ENCODE assay signal across 11 cellular contexts in genomic region chr6:45075246-45075645, GRCh38.
DNase-seq lines count a peak whose midpoint lies in the region; ATAC-seq, FAIRE-seq and TF ChIP-seq lines count a peak whose summit lies in the region.
"Had no signal": no experiment of that assay in that cellular context is flagged by ENCODE, and none has a peak within 500 bp of the region (broad histone marks: within the 10 kb centered on the region; RNA-seq: fewer than 3 reads in every experiment).

No MANE protein-coding gene starts in this region.

- H4K12ac ChIP-seq in trophoblast cell (ENCODE audit: low read depth, low read length) = no peak overlapping the region

- DNase-seq in ELR (ENCODE audit: low read depth) (peak; percentile 93), RCC 7860 (ENCODE audit: low spot score) (peak; percentile 85), epithelial cell of proximal tubule (ENCODE audit: low read depth) (peak; percentile 96), trophoblast cell (peak; percentile 15 to 79), A673 (ENCODE audit: low spot score) (no peak), stomach (no peak)
- DNase-seq: activated CD4-positive, alpha-beta T cell treated with anti-CD3 and anti-CD28 coated beads for 1 hour; ovary had no signal

- H3K14ac ChIP-seq in trophoblast cell (ENCODE audit: low read length) = no peak overlapping the region

- H3K36me3 ChIP-seq in trophoblast cell (ENCODE audit: control insufficient read depth in 1 of 2, insufficient read depth in 2 of 2, low read length in 2 of 2) (peaks cover 0 to 2% of the 10 kb centered on the region in 2 experiments), A673 (ENCODE audit: insufficient read depth, low read length, poor library complexity, severe bottlenecking) (no peaks in the 10 kb centered on the region), stomach (no peaks in the 10 kb centered on the region)
- H3K36me3 ChIP-seq: ovary, thoracic aorta had no signal

- no peak overlapping the region for H2AFZ ChIP-seq in trophoblast cell (ENCODE audit: insufficient read depth, low read length, poor library complexity)

- WGBS in trophoblast cell (ENCODE audit: extremely low coverage, insufficient coverage, insufficient read length) = no CpG with 5 or more reads among the region's 2 CpGs
- 52 to 80% (median 77%) methylated on average over 2 of the region's 2 CpGs for WGBS in stomach, 5 donors

- no peak overlapping the region for H4K8ac ChIP-seq in trophoblast cell (ENCODE audit: low read depth, low read length)

- H4K91ac ChIP-seq in trophoblast cell (ENCODE audit: low read depth, low read length) = no peak overlapping the region

- intact Hi-C loops in A673 (cut with micrococcal nuclease; ENCODE audit: unreplicated experiment) = no loop called here
- intact Hi-C loops in stomach (cut with DNase I; ENCODE audit: low total_unique reads) = no loop called here

- H2AK5ac ChIP-seq in trophoblast cell (ENCODE audit: low read length) = no peak overlapping the region

- TF ChIP-seq POLR2A in stomach (IDR thresholded peaks at IDR 0.05) = no peak

- H3K9ac ChIP-seq in trophoblast cell (ENCODE audit: low read length) = no peak overlapping the region

- no peak overlapping the region for H3K4me2 ChIP-seq in trophoblast cell (ENCODE audit: low read length)

- H3K27me3 ChIP-seq in trophoblast cell (ENCODE audit: insufficient read depth, low read length) = no peaks in the 10 kb centered on the region
- H3K27me3 ChIP-seq in A673 (replicated peaks; ENCODE audit: insufficient read depth, low read depth, low read length, poor library complexity) = no peaks in the 10 kb centered on the region
- no peaks in the 10 kb centered on the region for H3K27me3 ChIP-seq in stomach
- H3K27me3 ChIP-seq: ovary had no signal

- no peak overlapping the region for H3K18ac ChIP-seq in trophoblast cell (ENCODE audit: low read length)

- CTCF ChIA-PET in A673 (lab: Charles Lee) = no interaction called here

- FAIRE-seq in RCC 7860 (lab: Jason Lieb, UNC) = peak; percentile 76
- FAIRE-seq: endometrium had no signal

- H3K79me2 ChIP-seq in trophoblast cell (ENCODE audit: control insufficient read depth, insufficient read depth, low read length, poor library complexity) = no peaks in the 10 kb centered on the region

- H3K23ac ChIP-seq in trophoblast cell (ENCODE audit: low read length) = no peak overlapping the region

- H2BK120ac ChIP-seq in trophoblast cell (ENCODE audit: insufficient read depth, low read length, poor library complexity) = no peak overlapping the region

- no peak for TF ChIP-seq EP300 in stomach (IDR thresholded peaks at IDR 0.05)

- H3K27ac ChIP-seq in trophoblast cell (ENCODE audit: low read depth, low read length) (no peak overlapping the region), A673 (ENCODE audit: low read depth, low read length, poor library complexity, severe bottlenecking) (no peak overlapping the region), stomach (no peak overlapping the region)
- H3K27ac ChIP-seq: ovary, thoracic aorta had no signal

- POLR2A ChIA-PET in A673 (lab: Charles Lee; ENCODE audit: low non-redundant PET) = no interaction called here

- no peak for ATAC-seq in HG02642 (IDR thresholded peaks at IDR 0.05; ENCODE audit: poor library complexity, unreplicated experiment)

- H3K4me1 ChIP-seq in trophoblast cell (ENCODE audit: control insufficient read depth in 1 of 2, insufficient read depth in 2 of 2, low read length in 2 of 2) (no peaks in the 10 kb centered on the region), A673 (ENCODE audit: insufficient read depth, low read length, poor library complexity, severe bottlenecking) (peaks cover 12% of the 10 kb centered on the region), stomach (no peaks in the 10 kb centered on the region)

- no peaks in the 10 kb centered on the region for H3K9me3 ChIP-seq in trophoblast cell (ENCODE audit: insufficient read depth, low read depth, low read length)
- H3K9me3 ChIP-seq in A673 (ENCODE audit: low read depth, low read length, poor library complexity, severe bottlenecking) = peaks cover 12% of the 10 kb centered on the region
- peaks cover 0 to 17% (median 12%) of the 10 kb centered on the region in 4 donors for H3K9me3 ChIP-seq in stomach

- H3K4ac ChIP-seq in trophoblast cell (ENCODE audit: low read depth, low read length) = no peak overlapping the region

- H3K4me3 ChIP-seq in epithelial cell of proximal tubule (ENCODE audit: low read depth, low read length) (no peak overlapping the region), trophoblast cell (ENCODE audit: low read depth, low read length) (no peak overlapping the region), A673 (ENCODE audit: low read depth, low read length, poor library complexity, severe bottlenecking) (no peak overlapping the region), stomach (no peak overlapping the region)
- H3K4me3 ChIP-seq: ovary, thoracic aorta had no signal

- no peak overlapping the region for H2BK12ac ChIP-seq in trophoblast cell (ENCODE audit: low read length)

- H3K79me1 ChIP-seq in trophoblast cell (ENCODE audit: low read length) = no peaks in the 10 kb centered on the region

- TF ChIP-seq CTCF in epithelial cell of proximal tubule (conservative IDR thresholded peaks at IDR 0.05; ENCODE audit: low read depth, low read length) = no peak
- no peak for TF ChIP-seq CTCF in A673 (conservative IDR thresholded peaks at IDR 0.05; ENCODE audit: low read depth, low read length)
- TF ChIP-seq CTCF in stomach (IDR thresholded peaks at IDR 0.05) = no peak

- no TSS peak for BruUV-seq in A673 (replicated peaks; lab: Mats Ljungman, UMichigan)

- H2BK5ac ChIP-seq in trophoblast cell (ENCODE audit: low read depth, low read length, poor library complexity) = no peak overlapping the region

Comparison
In these comparisons a context has a peak if more than half of its experiments do, and no peak if none do; other contexts are left out.
1. DNase-seq: peak in ELR (single experiment), RCC 7860 (single experiment), epithelial cell of proximal tubule (single experiment) and trophoblast cell (2 of 2); none in A673 (single experiment) and stomach (single experiment).